18 cellular contexts compared by ENCODE assay signal in genomic region chr4:105751718-105752299, GRCh38.
DNase-seq lines count a peak whose midpoint lies in the region; ATAC-seq lines count a peak whose summit lies in the region.
"Had no signal": no experiment of that assay in that cellular context is flagged by ENCODE, and none has a peak within 500 bp of the region (broad histone marks: within the 10 kb centered on the region; RNA-seq: fewer than 3 reads in every experiment).

No MANE protein-coding gene starts in this region.

- DNase-seq in adipocyte (ENCODE audit: low read depth) = peak; percentile 15
- no peak for DNase-seq in middle frontal gyrus (ENCODE audit: extremely low spot score, low spot score)
- DNase-seq in NCI-H2196 (lab: John Stamatoyannopoulos, UW; ENCODE audit: unreplicated experiment) = no peak
- DNase-seq in iPS-NIHi7 (ENCODE audit: extremely low spot score) = no peak
- DNase-seq: CD4-positive, alpha-beta T cell; DMS53; GM23248; HCEC 1CT; KBM-7; NCI-H1092; NCI-H2107; NCI-H69; PC-3; SJCRH30; SW 1271 had no signal

- no peaks in the 10 kb centered on the region for H3K4me1 ChIP-seq in adipocyte (ENCODE audit: control insufficient read depth, insufficient read depth, low read length)
- H3K4me1 ChIP-seq: SJCRH30 had no signal

- H3K9me3 ChIP-seq in adipocyte (ENCODE audit: control insufficient read depth, low read length) = no peaks in the 10 kb centered on the region
- H3K9me3 ChIP-seq: SJCRH30 had no signal

- no peaks in the 10 kb centered on the region for H3K36me3 ChIP-seq in adipocyte (ENCODE audit: control insufficient read depth, insufficient read depth, low read length, severe bottlenecking)

- H3K27me3 ChIP-seq in adipocyte (replicated peaks; ENCODE audit: control insufficient read depth, insufficient read depth, low read length) = no peaks in the 10 kb centered on the region
- H3K27me3 ChIP-seq: SJCRH30 had no signal

- no peak overlapping the region for H3K9ac ChIP-seq in adipocyte (ENCODE audit: low read length)
- H3K9ac ChIP-seq: GM23248 had no signal

- ATAC-seq in GM18519 (IDR thresholded peaks at IDR 0.05; ENCODE audit: low FRiP score, unreplicated experiment) (peak; percentile 33), HG03378 (IDR thresholded peaks at IDR 0.05; ENCODE audit: unreplicated experiment) (peak; percentile 53), HG03139 (IDR thresholded peaks at IDR 0.05; ENCODE audit: unreplicated experiment) (no peak)
- ATAC-seq: PC-3 had no signal

- no peak overlapping the region for H3K4me3 ChIP-seq in adipocyte (ENCODE audit: low read length)
- H3K4me3 ChIP-seq: GM23248, SJCRH30 had no signal
